In the genomic region with DNA sequence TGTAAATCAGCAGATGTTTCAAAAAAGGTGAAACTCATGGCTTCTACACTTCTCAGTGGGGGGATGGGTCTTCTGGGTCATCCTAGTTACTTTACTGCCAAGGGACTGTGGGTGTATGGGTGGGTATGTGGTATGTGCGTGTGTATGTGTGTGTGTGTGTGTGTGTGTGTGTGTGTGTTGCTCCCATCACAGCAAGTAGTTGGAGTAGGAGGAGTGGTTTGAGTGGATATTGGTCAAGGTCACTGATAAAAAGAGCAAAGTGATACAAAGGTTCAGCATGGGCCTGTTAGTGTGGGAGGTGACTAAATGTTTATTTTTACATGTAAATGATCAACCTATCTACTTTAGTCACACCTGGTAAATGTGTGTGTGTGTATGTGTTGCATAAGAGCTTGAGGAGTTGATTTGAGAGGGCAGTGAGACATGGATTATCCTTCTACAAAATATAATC, we compare ENCODE assay signal across 1 cellular context.
TF ChIP-seq lines count a peak whose summit lies in the region.

No MANE protein-coding gene starts in this region.

TF ChIP-seq in HepG2, 621 proteins besides CTCF, POLR2A, EP300 and RAD21 (continued from another document and continues in another):
- TF ChIP-seq, protein P1, sequence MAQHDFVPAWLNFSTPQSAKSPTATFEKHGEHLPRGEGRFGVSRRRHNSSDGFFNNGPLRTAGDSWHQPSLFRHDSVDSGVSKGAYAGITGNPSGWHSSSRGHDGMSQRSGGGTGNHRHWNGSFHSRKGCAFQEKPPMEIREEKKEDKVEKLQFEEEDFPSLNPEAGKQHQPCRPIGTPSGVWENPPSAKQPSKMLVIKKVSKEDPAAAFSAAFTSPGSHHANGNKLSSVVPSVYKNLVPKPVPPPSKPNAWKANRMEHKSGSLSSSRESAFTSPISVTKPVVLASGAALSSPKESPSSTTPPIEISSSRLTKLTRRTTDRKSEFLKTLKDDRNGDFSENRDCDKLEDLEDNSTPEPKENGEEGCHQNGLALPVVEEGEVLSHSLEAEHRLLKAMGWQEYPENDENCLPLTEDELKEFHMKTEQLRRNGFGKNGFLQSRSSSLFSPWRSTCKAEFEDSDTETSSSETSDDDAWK (CRISPR knock-in tag; IDR thresholded peaks at IDR 0.05) = no peak
- TF ChIP-seq TOE1 (CRISPR knock-in tag; IDR thresholded peaks at IDR 0.05) (no peak), GATAD1 (CRISPR knock-in tag; IDR thresholded peaks at IDR 0.05) (no peak), IRX3 (CRISPR knock-in tag; IDR thresholded peaks at IDR 0.05; ENCODE audit: borderline replicate concordance, low read depth) (no peak), ZNF841 (CRISPR knock-in tag; IDR thresholded peaks at IDR 0.05; ENCODE audit: borderline replicate concordance) (no peak), ZNF549 (CRISPR knock-in tag; IDR thresholded peaks at IDR 0.05) (no peak), ZNF674 (CRISPR knock-in tag; IDR thresholded peaks at IDR 0.05; ENCODE audit: low read depth) (no peak), ISX (CRISPR knock-in tag; conservative IDR thresholded peaks at IDR 0.05) (no peak), JDP2 (CRISPR knock-in tag; IDR thresholded peaks at IDR 0.05; ENCODE audit: borderline replicate concordance) (no peak), ZNF589 (CRISPR knock-in tag; conservative IDR thresholded peaks at IDR 0.05) (no peak), ARNTL (CRISPR knock-in tag; IDR thresholded peaks at IDR 0.05) (peak; percentile 66; the same call in 1 of the 2 replicates), ARNT2 (CRISPR knock-in tag; IDR thresholded peaks at IDR 0.05; ENCODE audit: low read depth) (no peak), MYNN (CRISPR knock-in tag; IDR thresholded peaks at IDR 0.05; ENCODE audit: low read depth) (no peak), NFE2 (CRISPR knock-in tag; IDR thresholded peaks at IDR 0.05) (no peak), ZNF530 (CRISPR knock-in tag; IDR thresholded peaks at IDR 0.05; ENCODE audit: low read depth) (no peak), GABPA (IDR thresholded peaks at IDR 0.05; ENCODE audit: low read depth, low read length) (no peak), GABPA (CRISPR knock-in tag; IDR thresholded peaks at IDR 0.05; ENCODE audit: low read depth) (no peak), ZNF720 (CRISPR knock-in tag; IDR thresholded peaks at IDR 0.05) (no peak), ATF7-NPFF (CRISPR knock-in tag; IDR thresholded peaks at IDR 0.05; ENCODE audit: low read depth) (no peak), ZFP36 (IDR thresholded peaks at IDR 0.05; ENCODE audit: borderline replicate concordance, low read depth, low read length, partially characterized antibody) (no peak), NCOR1 (IDR thresholded peaks at IDR 0.05; ENCODE audit: borderline replicate concordance, low read length) (peak; percentile 87; the same call in 1 of the 2 replicates), HHEX (CRISPR knock-in tag; IDR thresholded peaks at IDR 0.05) (peak; percentile 61; the same call in 1 of the 2 replicates), CBX5 (CRISPR knock-in tag; IDR thresholded peaks at IDR 0.05; ENCODE audit: borderline replicate concordance) (no peak)
- TF ChIP-seq, protein P2, sequence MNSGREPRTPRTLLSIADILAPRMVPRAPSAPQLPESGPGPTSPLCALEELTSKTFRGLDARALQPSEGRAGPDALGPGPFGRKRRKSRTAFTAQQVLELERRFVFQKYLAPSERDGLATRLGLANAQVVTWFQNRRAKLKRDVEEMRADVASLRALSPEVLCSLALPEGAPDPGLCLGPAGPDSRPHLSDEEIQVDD (CRISPR knock-in tag; IDR thresholded peaks at IDR 0.05; ENCODE audit: borderline replicate concordance) = no peak
- TF ChIP-seq, protein P3, sequence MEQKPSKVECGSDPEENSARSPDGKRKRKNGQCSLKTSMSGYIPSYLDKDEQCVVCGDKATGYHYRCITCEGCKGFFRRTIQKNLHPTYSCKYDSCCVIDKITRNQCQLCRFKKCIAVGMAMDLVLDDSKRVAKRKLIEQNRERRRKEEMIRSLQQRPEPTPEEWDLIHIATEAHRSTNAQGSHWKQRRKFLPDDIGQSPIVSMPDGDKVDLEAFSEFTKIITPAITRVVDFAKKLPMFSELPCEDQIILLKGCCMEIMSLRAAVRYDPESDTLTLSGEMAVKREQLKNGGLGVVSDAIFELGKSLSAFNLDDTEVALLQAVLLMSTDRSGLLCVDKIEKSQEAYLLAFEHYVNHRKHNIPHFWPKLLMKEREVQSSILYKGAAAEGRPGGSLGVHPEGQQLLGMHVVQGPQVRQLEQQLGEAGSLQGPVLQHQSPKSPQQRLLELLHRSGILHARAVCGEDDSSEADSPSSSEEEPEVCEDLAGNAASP (CRISPR knock-in tag; IDR thresholded peaks at IDR 0.05; ENCODE audit: borderline replicate concordance) = no peak
- TF ChIP-seq, protein P4, sequence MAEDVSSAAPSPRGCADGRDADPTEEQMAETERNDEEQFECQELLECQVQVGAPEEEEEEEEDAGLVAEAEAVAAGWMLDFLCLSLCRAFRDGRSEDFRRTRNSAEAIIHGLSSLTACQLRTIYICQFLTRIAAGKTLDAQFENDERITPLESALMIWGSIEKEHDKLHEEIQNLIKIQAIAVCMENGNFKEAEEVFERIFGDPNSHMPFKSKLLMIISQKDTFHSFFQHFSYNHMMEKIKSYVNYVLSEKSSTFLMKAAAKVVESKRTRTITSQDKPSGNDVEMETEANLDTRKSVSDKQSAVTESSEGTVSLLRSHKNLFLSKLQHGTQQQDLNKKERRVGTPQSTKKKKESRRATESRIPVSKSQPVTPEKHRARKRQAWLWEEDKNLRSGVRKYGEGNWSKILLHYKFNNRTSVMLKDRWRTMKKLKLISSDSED (CRISPR knock-in tag; IDR thresholded peaks at IDR 0.05) = no peak
- TF ChIP-seq, protein P5, sequence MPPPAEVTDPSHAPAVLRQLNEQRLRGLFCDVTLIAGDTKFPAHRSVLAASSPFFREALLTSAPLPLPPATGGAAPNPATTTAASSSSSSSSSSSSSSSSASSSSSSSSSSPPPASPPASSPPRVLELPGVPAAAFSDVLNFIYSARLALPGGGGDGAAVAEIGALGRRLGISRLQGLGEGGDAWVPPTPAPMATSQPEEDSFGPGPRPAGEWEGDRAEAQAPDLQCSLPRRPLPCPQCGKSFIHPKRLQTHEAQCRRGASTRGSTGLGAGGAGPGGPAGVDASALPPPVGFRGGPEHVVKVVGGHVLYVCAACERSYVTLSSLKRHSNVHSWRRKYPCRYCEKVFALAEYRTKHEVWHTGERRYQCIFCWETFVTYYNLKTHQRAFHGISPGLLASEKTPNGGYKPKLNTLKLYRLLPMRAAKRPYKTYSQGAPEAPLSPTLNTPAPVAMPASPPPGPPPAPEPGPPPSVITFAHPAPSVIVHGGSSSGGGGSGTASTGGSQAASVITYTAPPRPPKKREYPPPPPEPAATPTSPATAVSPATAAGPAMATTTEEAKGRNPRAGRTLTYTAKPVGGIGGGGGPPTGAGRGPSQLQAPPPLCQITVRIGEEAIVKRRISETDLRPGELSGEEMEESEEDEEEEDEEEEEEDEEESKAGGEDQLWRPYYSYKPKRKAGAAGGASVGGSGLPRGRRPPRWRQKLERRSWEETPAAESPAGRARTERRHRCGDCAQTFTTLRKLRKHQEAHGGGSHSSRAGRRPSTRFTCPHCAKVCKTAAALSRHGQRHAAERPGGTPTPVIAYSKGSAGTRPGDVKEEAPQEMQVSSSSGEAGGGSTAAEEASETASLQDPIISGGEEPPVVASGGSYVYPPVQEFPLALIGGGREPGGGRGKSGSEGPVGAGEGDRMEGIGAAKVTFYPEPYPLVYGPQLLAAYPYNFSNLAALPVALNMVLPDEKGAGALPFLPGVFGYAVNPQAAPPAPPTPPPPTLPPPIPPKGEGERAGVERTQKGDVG (CRISPR knock-in tag; IDR thresholded peaks at IDR 0.05; ENCODE audit: borderline replicate concordance) = no peak
- TF ChIP-seq, protein P6, sequence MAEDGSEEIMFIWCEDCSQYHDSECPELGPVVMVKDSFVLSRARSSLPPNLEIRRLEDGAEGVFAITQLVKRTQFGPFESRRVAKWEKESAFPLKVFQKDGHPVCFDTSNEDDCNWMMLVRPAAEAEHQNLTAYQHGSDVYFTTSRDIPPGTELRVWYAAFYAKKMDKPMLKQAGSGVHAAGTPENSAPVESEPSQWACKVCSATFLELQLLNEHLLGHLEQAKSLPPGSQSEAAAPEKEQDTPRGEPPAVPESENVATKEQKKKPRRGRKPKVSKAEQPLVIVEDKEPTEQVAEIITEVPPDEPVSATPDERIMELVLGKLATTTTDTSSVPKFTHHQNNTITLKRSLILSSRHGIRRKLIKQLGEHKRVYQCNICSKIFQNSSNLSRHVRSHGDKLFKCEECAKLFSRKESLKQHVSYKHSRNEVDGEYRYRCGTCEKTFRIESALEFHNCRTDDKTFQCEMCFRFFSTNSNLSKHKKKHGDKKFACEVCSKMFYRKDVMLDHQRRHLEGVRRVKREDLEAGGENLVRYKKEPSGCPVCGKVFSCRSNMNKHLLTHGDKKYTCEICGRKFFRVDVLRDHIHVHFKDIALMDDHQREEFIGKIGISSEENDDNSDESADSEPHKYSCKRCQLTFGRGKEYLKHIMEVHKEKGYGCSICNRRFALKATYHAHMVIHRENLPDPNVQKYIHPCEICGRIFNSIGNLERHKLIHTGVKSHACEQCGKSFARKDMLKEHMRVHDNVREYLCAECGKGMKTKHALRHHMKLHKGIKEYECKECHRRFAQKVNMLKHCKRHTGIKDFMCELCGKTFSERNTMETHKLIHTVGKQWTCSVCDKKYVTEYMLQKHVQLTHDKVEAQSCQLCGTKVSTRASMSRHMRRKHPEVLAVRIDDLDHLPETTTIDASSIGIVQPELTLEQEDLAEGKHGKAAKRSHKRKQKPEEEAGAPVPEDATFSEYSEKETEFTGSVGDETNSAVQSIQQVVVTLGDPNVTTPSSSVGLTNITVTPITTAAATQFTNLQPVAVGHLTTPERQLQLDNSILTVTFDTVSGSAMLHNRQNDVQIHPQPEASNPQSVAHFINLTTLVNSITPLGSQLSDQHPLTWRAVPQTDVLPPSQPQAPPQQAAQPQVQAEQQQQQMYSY (CRISPR knock-in tag; IDR thresholded peaks at IDR 0.05) = no peak
- TF ChIP-seq, protein P7, sequence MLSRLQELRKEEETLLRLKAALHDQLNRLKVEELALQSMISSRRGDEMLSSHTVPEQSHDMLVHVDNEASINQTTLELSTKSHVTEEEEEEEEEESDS (CRISPR knock-in tag; IDR thresholded peaks at IDR 0.05; ENCODE audit: borderline replicate concordance) = no peak
- TF ChIP-seq, protein P8, sequence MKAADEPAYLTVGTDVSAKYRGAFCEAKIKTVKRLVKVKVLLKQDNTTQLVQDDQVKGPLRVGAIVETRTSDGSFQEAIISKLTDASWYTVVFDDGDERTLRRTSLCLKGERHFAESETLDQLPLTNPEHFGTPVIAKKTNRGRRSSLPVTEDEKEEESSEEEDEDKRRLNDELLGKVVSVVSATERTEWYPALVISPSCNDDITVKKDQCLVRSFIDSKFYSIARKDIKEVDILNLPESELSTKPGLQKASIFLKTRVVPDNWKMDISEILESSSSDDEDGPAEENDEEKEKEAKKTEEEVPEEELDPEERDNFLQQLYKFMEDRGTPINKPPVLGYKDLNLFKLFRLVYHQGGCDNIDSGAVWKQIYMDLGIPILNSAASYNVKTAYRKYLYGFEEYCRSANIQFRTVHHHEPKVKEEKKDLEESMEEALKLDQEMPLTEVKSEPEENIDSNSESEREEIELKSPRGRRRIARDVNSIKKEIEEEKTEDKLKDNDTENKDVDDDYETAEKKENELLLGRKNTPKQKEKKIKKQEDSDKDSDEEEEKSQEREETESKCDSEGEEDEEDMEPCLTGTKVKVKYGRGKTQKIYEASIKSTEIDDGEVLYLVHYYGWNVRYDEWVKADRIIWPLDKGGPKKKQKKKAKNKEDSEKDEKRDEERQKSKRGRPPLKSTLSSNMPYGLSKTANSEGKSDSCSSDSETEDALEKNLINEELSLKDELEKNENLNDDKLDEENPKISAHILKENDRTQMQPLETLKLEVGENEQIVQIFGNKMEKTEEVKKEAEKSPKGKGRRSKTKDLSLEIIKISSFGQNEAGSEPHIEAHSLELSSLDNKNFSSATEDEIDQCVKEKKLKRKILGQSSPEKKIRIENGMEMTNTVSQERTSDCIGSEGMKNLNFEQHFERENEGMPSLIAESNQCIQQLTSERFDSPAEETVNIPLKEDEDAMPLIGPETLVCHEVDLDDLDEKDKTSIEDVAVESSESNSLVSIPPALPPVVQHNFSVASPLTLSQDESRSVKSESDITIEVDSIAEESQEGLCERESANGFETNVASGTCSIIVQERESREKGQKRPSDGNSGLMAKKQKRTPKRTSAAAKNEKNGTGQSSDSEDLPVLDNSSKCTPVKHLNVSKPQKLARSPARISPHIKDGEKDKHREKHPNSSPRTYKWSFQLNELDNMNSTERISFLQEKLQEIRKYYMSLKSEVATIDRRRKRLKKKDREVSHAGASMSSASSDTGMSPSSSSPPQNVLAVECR (CRISPR knock-in tag; IDR thresholded peaks at IDR 0.05; ENCODE audit: borderline replicate concordance) = peak; percentile 42; the same call in 1 of the 2 replicates
